In the genomic region with DNA sequence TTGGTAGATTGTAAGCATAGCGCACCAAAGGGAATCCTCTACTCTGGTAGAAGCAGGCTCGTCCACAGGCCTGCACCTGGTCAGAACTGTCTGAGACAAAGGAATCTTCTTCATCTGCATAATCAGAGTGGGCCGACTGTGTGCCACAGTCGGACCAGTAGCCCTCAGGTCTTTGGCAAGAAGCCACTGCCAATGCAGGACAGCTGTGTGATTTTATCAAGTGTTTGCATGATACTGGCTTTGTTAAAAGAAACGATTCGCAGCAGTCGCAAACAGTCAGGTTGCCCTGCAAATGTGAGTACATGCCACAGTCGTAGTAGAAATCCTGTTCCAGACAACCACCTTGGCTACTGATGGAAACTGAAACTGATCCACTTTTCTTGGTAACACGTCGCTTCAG, we compare ENCODE assay signal across 16 cellular contexts.
DNase-seq lines count a peak whose midpoint lies in the region; ATAC-seq and TF ChIP-seq lines count a peak whose summit lies in the region.
"Had no signal": no experiment of that assay in that cellular context is flagged by ENCODE, and none has a peak within 500 bp of the region (broad histone marks: within the 10 kb centered on the region; RNA-seq: fewer than 3 reads in every experiment).

No MANE protein-coding gene starts in this region.

- no peak overlapping the region for H3K9ac ChIP-seq in Loucy (ENCODE audit: low read depth, low read length, poor library complexity, severe bottlenecking)

- peaks cover under 1% of the 10 kb centered on the region; the same call in 1 of the 2 replicates for H3K79me2 ChIP-seq in Loucy (ENCODE audit: insufficient read depth, low read length)

- no peaks in the 10 kb centered on the region for H3K9me3 ChIP-seq in Loucy (ENCODE audit: insufficient read depth, low read depth, low read length)
- H3K9me3 ChIP-seq: colonic mucosa, heart left ventricle, left lung, prostate gland had no signal

- no peaks in the 10 kb centered on the region for H4K20me1 ChIP-seq in Loucy (ENCODE audit: insufficient read depth, low read length, poor library complexity, severe bottlenecking)

- no peak for TF ChIP-seq CTCF in Loucy (conservative IDR thresholded peaks at IDR 0.05; ENCODE audit: low read length)

- peak; percentile 80 for DNase-seq in DMS153 (lab: John Stamatoyannopoulos, UW)
- DNase-seq in NCI-H345 (lab: John Stamatoyannopoulos, UW), result peak; percentile 87
- no peak for DNase-seq in hepatic stellate cell (ENCODE audit: low spot score)
- no peak for DNase-seq in stimulated activated CD4-positive, alpha-beta T cell treated with anti-CD3 and anti-CD28 coated beads, Interleukin-2, amount 100 ng/mL, for 48 hours
- no peak for DNase-seq in COLO829 (ENCODE audit: low spot score)
- DNase-seq: activated CD4-positive, alpha-beta T cell treated with anti-CD3 and anti-CD28 coated beads, Interleukin-2, amount 50 U/mL, for 1 hour; CD4-positive, alpha-beta T cell; colonic mucosa; heart left ventricle; left lung; T-helper 1 cell; trophoblast cell had no signal

- H3K4me3 ChIP-seq in Loucy (ENCODE audit: low read length, poor library complexity, severe bottlenecking), result no peak overlapping the region
- H3K4me3 ChIP-seq: colonic mucosa, heart left ventricle, left lung, prostate gland had no signal

- H3K4me1 ChIP-seq in Loucy (ENCODE audit: insufficient read depth, low read length, poor library complexity, severe bottlenecking), result peaks cover 7% of the 10 kb centered on the region
- H3K4me1 ChIP-seq: prostate gland had no signal

- H3F3A ChIP-seq in Loucy (ENCODE audit: low read depth), result no peaks in the 10 kb centered on the region

- ATAC-seq in SK-N-SH treated with all-trans-retinoic acid at 6 μM for 48 hours (no peak), GM18511 (IDR thresholded peaks at IDR 0.05; ENCODE audit: unreplicated experiment) (no peak)
- ATAC-seq: heart left ventricle, left lung had no signal

- no peaks in the 10 kb centered on the region for H3K9me2 ChIP-seq in Loucy (replicated peaks; ENCODE audit: low read depth, low read length)

- H3K4me2 ChIP-seq in Loucy (ENCODE audit: low read depth, low read length, poor library complexity, severe bottlenecking), result no peak overlapping the region

- no peaks in the 10 kb centered on the region for H3K27me3 ChIP-seq in Loucy (ENCODE audit: insufficient read depth, low read length, poor library complexity, severe bottlenecking)
- H3K27me3 ChIP-seq: colonic mucosa, heart left ventricle, left lung had no signal

- no peaks in the 10 kb centered on the region for H3K36me3 ChIP-seq in Loucy (ENCODE audit: insufficient read depth, low read length)
- H3K36me3 ChIP-seq: colonic mucosa, left lung, prostate gland had no signal

- H2AFZ ChIP-seq in Loucy (ENCODE audit: low read length), result 0 out of 2 replicates have a peak overlapping the region, but pooled peaks have one; percentile 25

TF ChIP-seq in SK-N-SH treated with all-trans-retinoic acid at 6 μM for 48 hours, 23 proteins besides CTCF, POLR2A, EP300 and RAD21:
- TF ChIP-seq ZFP30 (CRISPR knock-in tag; IDR thresholded peaks at IDR 0.05) (no peak), TCF4 (CRISPR knock-in tag; IDR thresholded peaks at IDR 0.05; ENCODE audit: borderline replicate concordance) (peak; percentile 41; the same call in 1 of the 2 replicates)

Comparison
In these comparisons a context has a peak if more than half of its experiments do, and no peak if none do; other contexts are left out.
1. DNase-seq: peak in DMS153 (single experiment) and NCI-H345 (single experiment); none in hepatic stellate cell (single experiment), stimulated activated CD4-positive, alpha-beta T cell treated with anti-CD3 and anti-CD28 coated beads, Interleukin-2, amount 100 ng/mL, for 48 hours (0 of 2) and COLO829 (single experiment).